9 cellular contexts compared by ENCODE assay signal in genomic region chr11:13114566-13115465, GRCh38.
DNase-seq lines count a peak whose midpoint lies in the region; ATAC-seq and TF ChIP-seq lines count a peak whose summit lies in the region.
"Had no signal": no experiment of that assay in that cellular context is flagged by ENCODE, and none has a peak within 500 bp of the region (broad histone marks: within the 10 kb centered on the region; RNA-seq: fewer than 3 reads in every experiment).

No MANE protein-coding gene starts in this region.

- peak in 4 of 7 experiments; percentile 24 to 54 (median 37) for TF ChIP-seq CTCF in body of pancreas (IDR thresholded peaks at IDR 0.05)
- TF ChIP-seq CTCF in MM.1S (IDR thresholded peaks at IDR 0.05; ENCODE audit: low read length) = no peak

- H3K9me3 ChIP-seq in body of pancreas = no peaks in the 10 kb centered on the region
- H3K9me3 ChIP-seq in MM.1S (replicated peaks; ENCODE audit: insufficient read depth, low read length) = no peaks in the 10 kb centered on the region
- H3K9me3 ChIP-seq: vagina had no signal

- H3F3A ChIP-seq in MM.1S (ENCODE audit: insufficient read depth, low read length) = peaks cover 5% of the 10 kb centered on the region; the same call in 1 of the 2 replicates

- H3K36me3 ChIP-seq in body of pancreas (replicated peaks in 1 of 2; ENCODE audit: insufficient read depth in 1 of 2, low read depth in 2 of 2) = no peaks in the 10 kb centered on the region
- H3K36me3 ChIP-seq in MM.1S (replicated peaks; ENCODE audit: insufficient read depth, low read length) = no peaks in the 10 kb centered on the region
- H3K36me3 ChIP-seq: vagina had no signal

- no peak for TF ChIP-seq POLR2A in body of pancreas (IDR thresholded peaks at IDR 0.05)

- no peaks in the 10 kb centered on the region for H3K79me2 ChIP-seq in MM.1S (ENCODE audit: low read length)

- H3K9ac ChIP-seq in MM.1S (ENCODE audit: low read length) = no peak overlapping the region

- H3K9me2 ChIP-seq in MM.1S (replicated peaks; ENCODE audit: insufficient read depth, low read length) = no peaks in the 10 kb centered on the region

- H3K27ac ChIP-seq in body of pancreas (no peak overlapping the region), MM.1S (ENCODE audit: low read length) (no peak overlapping the region)
- H3K27ac ChIP-seq: vagina had no signal

- H3K4me1 ChIP-seq in body of pancreas (no peaks in the 10 kb centered on the region), MM.1S (ENCODE audit: low read length) (peaks cover 13% of the 10 kb centered on the region)
- H3K4me1 ChIP-seq: vagina had no signal

- WGBS in body of pancreas, 2 donors = 62 to 65% methylated on average over 6 of the region's 6 CpGs

- H3K4me2 ChIP-seq in MM.1S (ENCODE audit: low read depth, low read length) = no peak overlapping the region

- no peaks in the 10 kb centered on the region for H4K20me1 ChIP-seq in MM.1S (ENCODE audit: insufficient read depth, low read length)

- H2AFZ ChIP-seq in MM.1S (ENCODE audit: low read length) = no peak overlapping the region

- H3K27me3 ChIP-seq in body of pancreas = no peaks in the 10 kb centered on the region
- no peaks in the 10 kb centered on the region for H3K27me3 ChIP-seq in MM.1S (replicated peaks; ENCODE audit: insufficient read depth, low read length)
- H3K27me3 ChIP-seq: vagina had no signal

- H3K4me3 ChIP-seq in body of pancreas (no peak overlapping the region), MM.1S (ENCODE audit: low read length) (no peak overlapping the region)
- H3K4me3 ChIP-seq: vagina had no signal

- DNase-seq in NCI-H1417 (lab: John Stamatoyannopoulos, UW) = peak; percentile 73 to 91 (median 85)
- no peak for DNase-seq in NCI-H1417 treated with DMSO at 0.1 percent for 48 hours (lab: John Stamatoyannopoulos, UW)
- peak; percentile 89 for DNase-seq in NCI-H146 treated with DMSO at 0.1 percent for 48 hours (lab: John Stamatoyannopoulos, UW; ENCODE audit: unreplicated experiment)
- DNase-seq in body of pancreas = peak; percentile 30 to 66 (median 60)
- peak; percentile 47 for DNase-seq in retina
- no peak for DNase-seq in GDM1 (lab: John Stamatoyannopoulos, UW)
- no peak for DNase-seq in activated CD4-positive, CD25-positive, alpha-beta regulatory T cell (lab: John Stamatoyannopoulos, UW)
- DNase-seq in MM.1S = no peak

- intact Hi-C loops in body of pancreas (cut with DNase I) = no loop called here

- ATAC-seq in body of pancreas = peak; percentile 50

Comparison
In these comparisons a context has a peak if more than half of its experiments do, and no peak if none do; other contexts are left out.
1. DNase-seq: peak in NCI-H1417 (3 of 3), NCI-H146 treated with DMSO at 0.1 percent for 48 hours (single experiment), body of pancreas (4 of 4) and retina (single experiment); none in NCI-H1417 treated with DMSO at 0.1 percent for 48 hours (single experiment), GDM1 (single experiment), activated CD4-positive, CD25-positive, alpha-beta regulatory T cell (0 of 4) and MM.1S (single experiment).